In the genomic region with DNA sequence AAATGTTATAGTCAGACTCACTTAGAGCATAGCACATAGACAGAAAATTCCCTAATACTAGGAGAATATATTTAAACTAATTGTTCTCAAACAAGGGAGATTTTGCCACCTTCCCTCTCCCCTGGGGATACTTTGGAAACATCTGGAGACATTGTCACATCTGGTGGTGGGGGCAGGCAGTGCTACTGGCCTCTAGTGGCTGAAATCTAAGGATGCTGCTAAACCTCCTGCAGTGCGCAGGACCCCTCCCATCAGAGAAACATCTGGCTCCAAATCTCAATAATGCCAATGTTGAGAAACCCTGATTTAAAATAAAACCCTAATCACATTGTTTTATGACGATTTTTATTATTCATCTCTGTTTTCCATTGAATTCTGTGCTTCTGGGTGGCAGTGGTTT, we compare ENCODE assay signal across 1 cellular context.
TF ChIP-seq lines count a peak whose summit lies in the region.

No MANE protein-coding gene starts in this region.

TF ChIP-seq in SK-N-SH treated with all-trans-retinoic acid at 6 μM for 48 hours, 23 proteins besides CTCF, POLR2A, EP300 and RAD21 (continued from another document):
- no peak for TF ChIP-seq ZFP30 (CRISPR knock-in tag; IDR thresholded peaks at IDR 0.05)
- no peak for TF ChIP-seq SNAI2 (CRISPR knock-in tag; IDR thresholded peaks at IDR 0.05)
